ENCODE assay signal across 23 cellular contexts in genomic region chr21:14452031-14452778, GRCh38.
DNase-seq lines count a peak whose midpoint lies in the region; ATAC-seq, FAIRE-seq and TF ChIP-seq lines count a peak whose summit lies in the region.
"Had no signal": no experiment of that assay in that cellular context is flagged by ENCODE, and none has a peak within 500 bp of the region (broad histone marks: within the 10 kb centered on the region; RNA-seq: fewer than 3 reads in every experiment).

No MANE protein-coding gene starts in this region.

- DNase-seq in activated CD4-positive, alpha-beta T cell treated with anti-CD3 and anti-CD28 coated beads for 24 hours (ENCODE audit: low read depth in 2 of 2), result peak; percentile 7 to 18
- DNase-seq in activated CD4-positive, alpha-beta T cell treated with anti-CD3 and anti-CD28 coated beads, Interleukin-2, amount 10 ng/mL, durations not matched to agents 7 days and 5 days, result no peak
- DNase-seq in GM12891 (ENCODE audit: insufficient read length, low spot score) (no peak), cortex of kidney (lab: John Stamatoyannopoulos, UW) (no peak), CD14-positive monocyte (ENCODE audit: low spot score) (no peak), right lobe of liver (no peak)
- peak; percentile 36 for DNase-seq in activated CD8-positive, alpha-beta T cell treated with anti-CD3 and anti-CD28 coated beads for 36 hours
- DNase-seq: anterior cingulate cortex, GF-D8, heart right ventricle, immature natural killer cell, Karpas-422, naive B cell, NCI-H1105 treated with DMSO at 0.1 percent for 48 hours, NCI-H510A treated with DMSO at 0.1 percent for 48 hours, T-cell, transverse colon had no signal

- H3K4me3 ChIP-seq in right lobe of liver, result no peak overlapping the region
- H3K4me3 ChIP-seq: BLaER1, heart right ventricle, transverse colon had no signal

- 50% methylated on average over 9 of the region's 9 CpGs for WGBS in right lobe of liver (ENCODE audit: insufficient coverage, low coverage, low lambda C conversion rate, missing lambda C conversion rate)

- no peaks in the 10 kb centered on the region for H3K27me3 Mint-ChIP-seq in activated CD4-positive, alpha-beta T cell treated with anti-CD3 and anti-CD28 coated beads, Interleukin-2, amount 10 ng/mL, durations not matched to agents 7 days and 5 days
- H3K27me3 Mint-ChIP-seq in activated CD8-positive, alpha-beta T cell treated with anti-CD3 and anti-CD28 coated beads for 36 hours, result peaks cover 3% of the 10 kb centered on the region
- H3K27me3 Mint-ChIP-seq in CD14-positive monocyte (ENCODE audit: low read depth in 3 of 3), result peaks cover 0 to 3% (median 0%) of the 10 kb centered on the region in 3 donors
- H3K27me3 Mint-ChIP-seq: central memory CD8-positive, alpha-beta T cell; naive B cell; T-cell had no signal

- POLR2A ChIA-PET in activated CD4-positive, alpha-beta T cell treated with anti-CD3 and anti-CD28 coated beads, Interleukin-2, amount 10 ng/mL, durations not matched to agents 7 days and 5 days (lab: Charles Lee), result no interaction called here
- POLR2A ChIA-PET in activated CD8-positive, alpha-beta T cell treated with anti-CD3 and anti-CD28 coated beads for 36 hours (lab: Charles Lee), result interaction anchor here (0.8 to 1.9 kb wide), 2 partner anchors 84 to 90 kb away, joined by 3 to 8 read pairs; no protein-coding TSS in a partner anchor

- H3K27ac ChIP-seq in right lobe of liver, result no peak overlapping the region
- H3K27ac ChIP-seq: BLaER1, heart right ventricle, parathyroid adenoma, transverse colon had no signal

- no peaks in the 10 kb centered on the region for H3K9me3 ChIP-seq in right lobe of liver
- H3K9me3 ChIP-seq: BLaER1, heart right ventricle, transverse colon had no signal

- TF ChIP-seq POLR2A in GM12891 (IDR thresholded peaks at IDR 0.05; ENCODE audit: low read depth, low read length), result no peak
- TF ChIP-seq POLR2A in right lobe of liver (IDR thresholded peaks at IDR 0.05), result no peak

- peaks cover 31% of the 10 kb centered on the region for H3K4me1 Mint-ChIP-seq in activated CD4-positive, alpha-beta T cell treated with anti-CD3 and anti-CD28 coated beads, Interleukin-2, amount 10 ng/mL, durations not matched to agents 7 days and 5 days
- H3K4me1 Mint-ChIP-seq in activated CD8-positive, alpha-beta T cell treated with anti-CD3 and anti-CD28 coated beads for 36 hours (ENCODE audit: low read depth), result peaks cover 49% of the 10 kb centered on the region
- H3K4me1 Mint-ChIP-seq in CD14-positive monocyte, result peaks cover 10% of the 10 kb centered on the region
- H3K4me1 Mint-ChIP-seq: naive B cell had no signal

- H3K27ac Mint-ChIP-seq in activated CD4-positive, alpha-beta T cell treated with anti-CD3 and anti-CD28 coated beads, Interleukin-2, amount 10 ng/mL, durations not matched to agents 7 days and 5 days, result no peak overlapping the region
- peak overlapping the region; percentile 90 for H3K27ac Mint-ChIP-seq in activated CD8-positive, alpha-beta T cell treated with anti-CD3 and anti-CD28 coated beads for 36 hours
- no peak overlapping the region for H3K27ac Mint-ChIP-seq in CD14-positive monocyte
- H3K27ac Mint-ChIP-seq: T-cell had no signal

- no peaks in the 10 kb centered on the region for H3K9me3 Mint-ChIP-seq in activated CD4-positive, alpha-beta T cell treated with anti-CD3 and anti-CD28 coated beads, Interleukin-2, amount 10 ng/mL, durations not matched to agents 7 days and 5 days
- no peaks in the 10 kb centered on the region for H3K9me3 Mint-ChIP-seq in activated CD8-positive, alpha-beta T cell treated with anti-CD3 and anti-CD28 coated beads for 36 hours
- H3K9me3 Mint-ChIP-seq in CD14-positive monocyte, result peaks cover 0 to 2% (median 0%) of the 10 kb centered on the region in 7 donors
- H3K9me3 Mint-ChIP-seq: central memory CD8-positive, alpha-beta T cell; naive B cell; T-cell had no signal

- H3K27me3 ChIP-seq in right lobe of liver, result no peaks in the 10 kb centered on the region
- H3K27me3 ChIP-seq: BLaER1, heart right ventricle, transverse colon had no signal

- TF ChIP-seq CTCF in activated CD8-positive, alpha-beta T cell treated with anti-CD3 and anti-CD28 coated beads for 36 hours (IDR thresholded peaks at IDR 0.05), result no peak
- TF ChIP-seq CTCF in CD14-positive monocyte (IDR thresholded peaks at IDR 0.05), result no peak
- no peak for TF ChIP-seq CTCF in right lobe of liver (IDR thresholded peaks at IDR 0.05)

- H3K36me3 Mint-ChIP-seq in activated CD4-positive, alpha-beta T cell treated with anti-CD3 and anti-CD28 coated beads, Interleukin-2, amount 10 ng/mL, durations not matched to agents 7 days and 5 days (ENCODE audit: low read depth), result peaks cover 3% of the 10 kb centered on the region
- no peaks in the 10 kb centered on the region for H3K36me3 Mint-ChIP-seq in activated CD8-positive, alpha-beta T cell treated with anti-CD3 and anti-CD28 coated beads for 36 hours (ENCODE audit: low read depth)
- H3K36me3 Mint-ChIP-seq in CD14-positive monocyte, result no peaks in the 10 kb centered on the region
- H3K36me3 Mint-ChIP-seq: naive B cell, T-cell had no signal

- ATAC-seq in activated CD8-positive, alpha-beta T cell treated with anti-CD3 and anti-CD28 coated beads for 36 hours, result no peak
- no peak for ATAC-seq in right lobe of liver
- ATAC-seq: HCT116, heart right ventricle, T-cell had no signal

- H3K4me1 ChIP-seq in right lobe of liver, result no peaks in the 10 kb centered on the region
- H3K4me1 ChIP-seq: BLaER1, heart right ventricle, parathyroid adenoma had no signal

- CTCF ChIA-PET in activated CD4-positive, alpha-beta T cell treated with anti-CD3 and anti-CD28 coated beads, Interleukin-2, amount 10 ng/mL, durations not matched to agents 7 days and 5 days (lab: Charles Lee), result interaction anchor here (0.9 to 2.4 kb wide), 3 partner anchors 9 to 286 kb away, joined by 3 to 9 read pairs (median 6); no protein-coding TSS in a partner anchor
- CTCF ChIA-PET in activated CD8-positive, alpha-beta T cell treated with anti-CD3 and anti-CD28 coated beads for 36 hours (lab: Charles Lee), result interaction anchor here (0.6 to 1.6 kb wide), 4 partner anchors 9 to 285 kb away, joined by 3 to 5 read pairs (median 3); no protein-coding TSS in a partner anchor

- intact Hi-C loops in activated CD8-positive, alpha-beta T cell treated with anti-CD3 and anti-CD28 coated beads for 36 hours (cut with micrococcal nuclease), result loop anchor here (5.0 kb wide), 1 partner anchor 80 kb away; no protein-coding TSS in a partner anchor
- intact Hi-C loops in CD14-positive monocyte (cut with micrococcal nuclease), result no loop called here
- intact Hi-C loops in right lobe of liver (cut with DNase I), result no loop called here

- FAIRE-seq in GM12891 (lab: Jason Lieb, UNC), result peak; percentile 13
- FAIRE-seq in islet of Langerhans (lab: Jason Lieb, UNC), result peak; percentile 75
- FAIRE-seq: A204.1 had no signal

- no peak overlapping the region for H3K4me3 Mint-ChIP-seq in activated CD4-positive, alpha-beta T cell treated with anti-CD3 and anti-CD28 coated beads, Interleukin-2, amount 10 ng/mL, durations not matched to agents 7 days and 5 days
- no peak overlapping the region for H3K4me3 Mint-ChIP-seq in activated CD8-positive, alpha-beta T cell treated with anti-CD3 and anti-CD28 coated beads for 36 hours
- no peak overlapping the region for H3K4me3 Mint-ChIP-seq in CD14-positive monocyte
- H3K4me3 Mint-ChIP-seq: central memory CD8-positive, alpha-beta T cell; immature natural killer cell; naive B cell; T-cell had no signal

- no peaks in the 10 kb centered on the region for H3K36me3 ChIP-seq in right lobe of liver
- H3K36me3 ChIP-seq: BLaER1, heart right ventricle, transverse colon had no signal

TF ChIP-seq in GM12891, 5 proteins besides CTCF, POLR2A, EP300 and RAD21:
- TF ChIP-seq POU2F2 (IDR thresholded peaks at IDR 0.05; ENCODE audit: low read depth, low read length), result no peak
- TF ChIP-seq POLR2AphosphoS5 (IDR thresholded peaks at IDR 0.05; ENCODE audit: low read depth, low read length), result no peak
- no peak for TF ChIP-seq SPI1 (IDR thresholded peaks at IDR 0.05; ENCODE audit: low read depth, low read length)
- no peak for TF ChIP-seq TAF1 (IDR thresholded peaks at IDR 0.05; ENCODE audit: low read depth, low read length)
- TF ChIP-seq PAX5 (IDR thresholded peaks at IDR 0.05; ENCODE audit: insufficient read depth, low read length, severe bottlenecking), result no peak

Comparison
In these comparisons a context has a peak if more than half of its experiments do, and no peak if none do; other contexts are left out.
1. DNase-seq: peak in activated CD4-positive, alpha-beta T cell treated with anti-CD3 and anti-CD28 coated beads for 24 hours (2 of 2) and activated CD8-positive, alpha-beta T cell treated with anti-CD3 and anti-CD28 coated beads for 36 hours (single experiment); none in activated CD4-positive, alpha-beta T cell treated with anti-CD3 and anti-CD28 coated beads, Interleukin-2, amount 10 ng/mL, durations not matched to agents 7 days and 5 days (single experiment), GM12891 (single experiment), cortex of kidney (single experiment), CD14-positive monocyte (single experiment) and right lobe of liver (0 of 3).